Comparison of ENCODE assay signal across 1 cellular context in the genomic region with DNA sequence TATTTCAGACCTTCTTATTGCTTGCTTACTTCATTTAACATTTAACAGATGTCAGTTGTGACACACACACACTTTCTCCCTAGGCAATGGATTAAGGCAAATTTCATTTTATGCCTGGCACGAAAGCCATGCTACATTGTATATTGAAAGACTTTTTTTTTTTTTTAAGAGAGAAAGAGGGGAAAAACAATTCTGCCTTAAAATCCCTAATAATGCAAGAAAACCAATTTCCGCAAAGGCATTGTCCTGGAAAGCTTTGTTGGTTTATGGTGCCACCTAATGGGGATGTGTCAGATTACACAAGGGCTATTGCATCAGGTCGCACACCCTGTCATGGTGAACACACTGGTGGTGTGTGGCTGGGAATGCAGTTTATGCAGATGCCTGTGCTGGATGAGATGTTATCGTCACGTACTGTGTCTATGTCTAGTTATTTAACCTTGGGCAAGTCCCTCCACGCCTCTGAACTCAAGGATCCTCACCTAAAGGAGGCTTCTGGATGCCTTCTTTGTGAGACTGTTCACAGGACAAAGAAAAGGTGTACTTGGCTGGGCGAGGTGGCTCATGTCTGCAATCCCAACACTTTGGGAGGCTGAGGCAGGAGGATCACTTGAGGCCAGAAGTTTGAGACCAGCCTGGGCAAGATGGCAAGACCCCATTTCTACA.
TF ChIP-seq lines count a peak whose summit lies in the region.

No MANE protein-coding gene starts in this region.

TF ChIP-seq in K562, 482 proteins besides CTCF, POLR2A, EP300 and RAD21 (continued from another document and continues in another):
- TF ChIP-seq, protein P1, sequence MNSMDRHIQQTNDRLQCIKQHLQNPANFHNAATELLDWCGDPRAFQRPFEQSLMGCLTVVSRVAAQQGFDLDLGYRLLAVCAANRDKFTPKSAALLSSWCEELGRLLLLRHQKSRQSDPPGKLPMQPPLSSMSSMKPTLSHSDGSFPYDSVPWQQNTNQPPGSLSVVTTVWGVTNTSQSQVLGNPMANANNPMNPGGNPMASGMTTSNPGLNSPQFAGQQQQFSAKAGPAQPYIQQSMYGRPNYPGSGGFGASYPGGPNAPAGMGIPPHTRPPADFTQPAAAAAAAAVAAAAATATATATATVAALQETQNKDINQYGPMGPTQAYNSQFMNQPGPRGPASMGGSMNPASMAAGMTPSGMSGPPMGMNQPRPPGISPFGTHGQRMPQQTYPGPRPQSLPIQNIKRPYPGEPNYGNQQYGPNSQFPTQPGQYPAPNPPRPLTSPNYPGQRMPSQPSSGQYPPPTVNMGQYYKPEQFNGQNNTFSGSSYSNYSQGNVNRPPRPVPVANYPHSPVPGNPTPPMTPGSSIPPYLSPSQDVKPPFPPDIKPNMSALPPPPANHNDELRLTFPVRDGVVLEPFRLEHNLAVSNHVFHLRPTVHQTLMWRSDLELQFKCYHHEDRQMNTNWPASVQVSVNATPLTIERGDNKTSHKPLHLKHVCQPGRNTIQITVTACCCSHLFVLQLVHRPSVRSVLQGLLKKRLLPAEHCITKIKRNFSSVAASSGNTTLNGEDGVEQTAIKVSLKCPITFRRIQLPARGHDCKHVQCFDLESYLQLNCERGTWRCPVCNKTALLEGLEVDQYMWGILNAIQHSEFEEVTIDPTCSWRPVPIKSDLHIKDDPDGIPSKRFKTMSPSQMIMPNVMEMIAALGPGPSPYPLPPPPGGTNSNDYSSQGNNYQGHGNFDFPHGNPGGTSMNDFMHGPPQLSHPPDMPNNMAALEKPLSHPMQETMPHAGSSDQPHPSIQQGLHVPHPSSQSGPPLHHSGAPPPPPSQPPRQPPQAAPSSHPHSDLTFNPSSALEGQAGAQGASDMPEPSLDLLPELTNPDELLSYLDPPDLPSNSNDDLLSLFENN (IDR thresholded peaks at IDR 0.05; ENCODE audit: low read depth in 2 of 2, low read length in 2 of 2): no peak
- TF ChIP-seq, protein P2, sequence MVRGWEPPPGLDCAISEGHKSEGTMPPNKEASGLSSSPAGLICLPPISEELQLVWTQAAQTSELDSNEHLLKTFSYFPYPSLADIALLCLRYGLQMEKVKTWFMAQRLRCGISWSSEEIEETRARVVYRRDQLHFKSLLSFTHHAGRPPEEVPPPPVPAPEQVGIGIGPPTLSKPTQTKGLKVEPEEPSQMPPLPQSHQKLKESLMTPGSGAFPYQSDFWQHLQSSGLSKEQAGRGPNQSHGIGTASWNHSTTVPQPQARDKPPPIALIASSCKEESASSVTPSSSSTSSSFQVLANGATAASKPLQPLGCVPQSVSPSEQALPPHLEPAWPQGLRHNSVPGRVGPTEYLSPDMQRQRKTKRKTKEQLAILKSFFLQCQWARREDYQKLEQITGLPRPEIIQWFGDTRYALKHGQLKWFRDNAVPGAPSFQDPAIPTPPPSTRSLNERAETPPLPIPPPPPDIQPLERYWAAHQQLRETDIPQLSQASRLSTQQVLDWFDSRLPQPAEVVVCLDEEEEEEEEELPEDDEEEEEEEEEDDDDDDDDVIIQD (CRISPR knock-in tag; IDR thresholded peaks at IDR 0.05): no peak
- no peak for TF ChIP-seq LARP7 (IDR thresholded peaks at IDR 0.05)
- no peak for TF ChIP-seq ETV1 (tag; conservative IDR thresholded peaks at IDR 0.05; ENCODE audit: low read depth)
- no peak for TF ChIP-seq SRSF9 (IDR thresholded peaks at IDR 0.05; ENCODE audit: borderline replicate concordance, low read depth, low read length)
- TF ChIP-seq EHMT2 (IDR thresholded peaks at IDR 0.05): peak; percentile 78; the same call in 1 of the 2 replicates
- no peak; the same call in 1 of the 2 replicates for TF ChIP-seq TCFL5 (CRISPR knock-in tag; conservative IDR thresholded peaks at IDR 0.05)
- TF ChIP-seq ZNF239 (CRISPR knock-in tag; IDR thresholded peaks at IDR 0.05): no peak
- TF ChIP-seq CBX5 (IDR thresholded peaks at IDR 0.05; ENCODE audit: borderline replicate concordance, low read depth): no peak
- TF ChIP-seq ZNF79 (CRISPR knock-in tag; IDR thresholded peaks at IDR 0.05; ENCODE audit: low read depth): no peak
- TF ChIP-seq SAFB2 (IDR thresholded peaks at IDR 0.05; ENCODE audit: borderline replicate concordance, low read depth, low read length, severe bottlenecking): no peak
- TF ChIP-seq, protein P3, sequence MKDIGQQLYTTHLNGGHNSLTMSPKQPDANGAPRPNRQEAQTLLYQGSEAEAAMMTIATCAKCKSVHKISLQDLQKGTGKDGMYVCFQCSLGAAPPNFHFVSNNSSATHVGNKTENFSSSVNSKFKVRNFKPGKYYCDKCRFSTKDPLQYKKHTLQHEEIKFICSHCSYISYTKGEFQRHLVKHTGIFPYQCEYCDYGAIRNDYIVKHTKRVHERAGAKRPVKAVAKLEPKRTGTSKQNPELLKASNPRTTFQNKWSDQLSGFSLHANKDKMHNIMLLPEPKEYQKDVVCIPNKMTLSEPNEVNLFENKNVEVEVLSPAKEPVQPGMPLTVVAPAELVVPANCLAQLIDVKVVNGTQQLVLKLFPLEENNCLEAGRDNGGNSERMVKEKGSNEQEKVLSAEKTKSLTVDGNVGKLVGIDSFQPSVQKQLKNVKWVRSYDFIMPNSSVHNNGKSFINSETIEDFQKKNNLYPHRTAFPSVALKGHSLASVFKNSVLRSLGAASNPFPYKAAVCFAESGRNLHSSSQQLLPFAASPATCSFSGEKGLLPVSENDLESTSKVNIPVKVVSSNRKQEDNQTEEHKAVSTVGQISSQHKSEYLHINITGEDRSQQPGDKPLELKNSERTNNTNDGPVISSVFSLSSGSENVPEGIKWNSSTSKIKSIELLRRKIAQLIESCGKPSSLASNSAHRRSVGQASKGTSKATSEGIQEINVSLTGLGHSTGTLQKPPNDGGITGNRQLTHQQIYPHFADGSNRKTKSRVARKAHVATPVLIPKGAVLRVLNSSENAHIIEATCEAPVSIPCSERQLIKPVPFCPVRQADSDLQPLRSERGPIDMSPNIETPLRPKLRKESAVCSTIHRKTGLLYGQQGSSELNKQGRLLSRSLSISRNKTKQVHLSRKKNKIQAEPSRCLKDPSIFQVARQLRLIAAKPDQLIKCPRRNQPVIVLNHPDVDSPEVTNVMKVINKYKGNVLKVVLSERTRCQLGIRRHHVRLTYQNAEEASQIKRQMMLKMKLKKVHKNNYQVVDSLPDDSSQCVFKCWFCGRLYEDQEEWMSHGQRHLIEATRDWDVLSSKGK (CRISPR knock-in tag; IDR thresholded peaks at IDR 0.05): no peak
- TF ChIP-seq BHLHE40 (IDR thresholded peaks at IDR 0.05; ENCODE audit: low read length): peak; percentile 39; the same call in 1 of the 2 replicates
- TF ChIP-seq, protein P4, sequence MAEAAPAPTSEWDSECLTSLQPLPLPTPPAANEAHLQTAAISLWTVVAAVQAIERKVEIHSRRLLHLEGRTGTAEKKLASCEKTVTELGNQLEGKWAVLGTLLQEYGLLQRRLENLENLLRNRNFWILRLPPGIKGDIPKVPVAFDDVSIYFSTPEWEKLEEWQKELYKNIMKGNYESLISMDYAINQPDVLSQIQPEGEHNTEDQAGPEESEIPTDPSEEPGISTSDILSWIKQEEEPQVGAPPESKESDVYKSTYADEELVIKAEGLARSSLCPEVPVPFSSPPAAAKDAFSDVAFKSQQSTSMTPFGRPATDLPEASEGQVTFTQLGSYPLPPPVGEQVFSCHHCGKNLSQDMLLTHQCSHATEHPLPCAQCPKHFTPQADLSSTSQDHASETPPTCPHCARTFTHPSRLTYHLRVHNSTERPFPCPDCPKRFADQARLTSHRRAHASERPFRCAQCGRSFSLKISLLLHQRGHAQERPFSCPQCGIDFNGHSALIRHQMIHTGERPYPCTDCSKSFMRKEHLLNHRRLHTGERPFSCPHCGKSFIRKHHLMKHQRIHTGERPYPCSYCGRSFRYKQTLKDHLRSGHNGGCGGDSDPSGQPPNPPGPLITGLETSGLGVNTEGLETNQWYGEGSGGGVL (CRISPR knock-in tag; IDR thresholded peaks at IDR 0.05): no peak
- no peak for TF ChIP-seq BCL6 (CRISPR knock-in tag; IDR thresholded peaks at IDR 0.05)
- TF ChIP-seq JUNB (CRISPR knock-in tag; conservative IDR thresholded peaks at IDR 0.05): no peak
- TF ChIP-seq KLF16 (IDR thresholded peaks at IDR 0.05): no peak
- no peak for TF ChIP-seq DNMT1 (IDR thresholded peaks at IDR 0.05)
- no peak for TF ChIP-seq KHSRP (IDR thresholded peaks at IDR 0.05)
- peak in 1 of 2 experiments; percentile 19; a peak in 1 of 4 replicates for TF ChIP-seq ARNT (IDR thresholded peaks at IDR 0.05)
- TF ChIP-seq TGIF2 (CRISPR knock-in tag; IDR thresholded peaks at IDR 0.05): no peak
- TF ChIP-seq, protein P5, sequence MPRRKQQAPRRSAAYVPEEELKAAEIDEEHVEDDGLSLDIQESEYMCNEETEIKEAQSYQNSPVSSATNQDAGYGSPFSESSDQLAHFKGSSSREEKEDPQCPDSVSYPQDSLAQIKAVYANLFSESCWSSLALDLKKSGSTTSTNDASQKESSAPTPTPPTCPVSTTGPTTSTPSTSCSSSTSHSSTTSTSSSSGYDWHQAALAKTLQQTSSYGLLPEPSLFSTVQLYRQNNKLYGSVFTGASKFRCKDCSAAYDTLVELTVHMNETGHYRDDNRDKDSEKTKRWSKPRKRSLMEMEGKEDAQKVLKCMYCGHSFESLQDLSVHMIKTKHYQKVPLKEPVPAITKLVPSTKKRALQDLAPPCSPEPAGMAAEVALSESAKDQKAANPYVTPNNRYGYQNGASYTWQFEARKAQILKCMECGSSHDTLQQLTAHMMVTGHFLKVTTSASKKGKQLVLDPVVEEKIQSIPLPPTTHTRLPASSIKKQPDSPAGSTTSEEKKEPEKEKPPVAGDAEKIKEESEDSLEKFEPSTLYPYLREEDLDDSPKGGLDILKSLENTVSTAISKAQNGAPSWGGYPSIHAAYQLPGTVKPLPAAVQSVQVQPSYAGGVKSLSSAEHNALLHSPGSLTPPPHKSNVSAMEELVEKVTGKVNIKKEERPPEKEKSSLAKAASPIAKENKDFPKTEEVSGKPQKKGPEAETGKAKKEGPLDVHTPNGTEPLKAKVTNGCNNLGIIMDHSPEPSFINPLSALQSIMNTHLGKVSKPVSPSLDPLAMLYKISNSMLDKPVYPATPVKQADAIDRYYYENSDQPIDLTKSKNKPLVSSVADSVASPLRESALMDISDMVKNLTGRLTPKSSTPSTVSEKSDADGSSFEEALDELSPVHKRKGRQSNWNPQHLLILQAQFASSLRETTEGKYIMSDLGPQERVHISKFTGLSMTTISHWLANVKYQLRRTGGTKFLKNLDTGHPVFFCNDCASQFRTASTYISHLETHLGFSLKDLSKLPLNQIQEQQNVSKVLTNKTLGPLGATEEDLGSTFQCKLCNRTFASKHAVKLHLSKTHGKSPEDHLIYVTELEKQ (CRISPR knock-in tag; IDR thresholded peaks at IDR 0.05): no peak
- TF ChIP-seq ZKSCAN8 (CRISPR knock-in tag; IDR thresholded peaks at IDR 0.05): no peak
- no peak for TF ChIP-seq SREBF1 (IDR thresholded peaks at IDR 0.05; ENCODE audit: borderline replicate concordance, low read depth, low read length)
- no peak for TF ChIP-seq HMG20B (CRISPR knock-in tag; IDR thresholded peaks at IDR 0.05)
- TF ChIP-seq KAT7 (CRISPR knock-in tag; IDR thresholded peaks at IDR 0.05; ENCODE audit: borderline replicate concordance): no peak
- TF ChIP-seq TSC22D4 (tag; IDR thresholded peaks at IDR 0.05): no peak
- TF ChIP-seq DIDO1 (tag; IDR thresholded peaks at IDR 0.05; ENCODE audit: low read depth): no peak
- no peak for TF ChIP-seq RBM15 (IDR thresholded peaks at IDR 0.05; ENCODE audit: insufficient read depth, low read length)
- no peak for TF ChIP-seq ELF2 (CRISPR knock-in tag; IDR thresholded peaks at IDR 0.05)
- no peak for TF ChIP-seq TBP (optimal IDR thresholded peaks at IDR 0.05; ENCODE audit: low read depth, low read length)
- no peak for TF ChIP-seq EGR1 (conservative IDR thresholded peaks at IDR 0.05)
- TF ChIP-seq, protein P6, sequence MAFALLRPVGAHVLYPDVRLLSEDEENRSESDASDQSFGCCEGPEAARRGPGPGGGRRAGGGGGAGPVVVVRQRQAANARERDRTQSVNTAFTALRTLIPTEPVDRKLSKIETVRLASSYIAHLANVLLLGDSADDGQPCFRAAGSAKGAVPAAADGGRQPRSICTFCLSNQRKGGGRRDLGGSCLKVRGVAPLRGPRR (CRISPR knock-in tag; IDR thresholded peaks at IDR 0.05): no peak
- no peak for TF ChIP-seq GTF2E2 (tag; IDR thresholded peaks at IDR 0.05)
- TF ChIP-seq, protein P7, sequence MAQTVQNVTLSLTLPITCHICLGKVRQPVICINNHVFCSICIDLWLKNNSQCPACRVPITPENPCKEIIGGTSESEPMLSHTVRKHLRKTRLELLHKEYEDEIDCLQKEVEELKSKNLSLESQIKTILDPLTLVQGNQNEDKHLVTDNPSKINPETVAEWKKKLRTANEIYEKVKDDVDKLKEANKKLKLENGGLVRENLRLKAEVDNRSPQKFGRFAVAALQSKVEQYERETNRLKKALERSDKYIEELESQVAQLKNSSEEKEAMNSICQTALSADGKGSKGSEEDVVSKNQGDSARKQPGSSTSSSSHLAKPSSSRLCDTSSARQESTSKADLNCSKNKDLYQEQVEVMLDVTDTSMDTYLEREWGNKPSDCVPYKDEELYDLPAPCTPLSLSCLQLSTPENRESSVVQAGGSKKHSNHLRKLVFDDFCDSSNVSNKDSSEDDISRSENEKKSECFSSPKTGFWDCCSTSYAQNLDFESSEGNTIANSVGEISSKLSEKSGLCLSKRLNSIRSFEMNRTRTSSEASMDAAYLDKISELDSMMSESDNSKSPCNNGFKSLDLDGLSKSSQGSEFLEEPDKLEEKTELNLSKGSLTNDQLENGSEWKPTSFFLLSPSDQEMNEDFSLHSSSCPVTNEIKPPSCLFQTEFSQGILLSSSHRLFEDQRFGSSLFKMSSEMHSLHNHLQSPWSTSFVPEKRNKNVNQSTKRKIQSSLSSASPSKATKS (CRISPR knock-in tag; IDR thresholded peaks at IDR 0.05): no peak
- TF ChIP-seq, protein P8, sequence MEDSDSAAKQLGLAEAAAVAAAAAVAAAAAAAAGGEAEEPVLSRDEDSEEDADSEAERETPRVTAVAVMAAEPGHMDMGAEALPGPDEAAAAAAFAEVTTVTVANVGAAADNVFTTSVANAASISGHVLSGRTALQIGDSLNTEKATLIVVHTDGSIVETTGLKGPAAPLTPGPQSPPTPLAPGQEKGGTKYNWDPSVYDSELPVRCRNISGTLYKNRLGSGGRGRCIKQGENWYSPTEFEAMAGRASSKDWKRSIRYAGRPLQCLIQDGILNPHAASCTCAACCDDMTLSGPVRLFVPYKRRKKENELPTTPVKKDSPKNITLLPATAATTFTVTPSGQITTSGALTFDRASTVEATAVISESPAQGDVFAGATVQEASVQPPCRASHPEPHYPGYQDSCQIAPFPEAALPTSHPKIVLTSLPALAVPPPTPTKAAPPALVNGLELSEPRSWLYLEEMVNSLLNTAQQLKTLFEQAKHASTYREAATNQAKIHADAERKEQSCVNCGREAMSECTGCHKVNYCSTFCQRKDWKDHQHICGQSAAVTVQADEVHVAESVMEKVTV (CRISPR knock-in tag; IDR thresholded peaks at IDR 0.05): peak; percentile 95
- TF ChIP-seq, protein P9, sequence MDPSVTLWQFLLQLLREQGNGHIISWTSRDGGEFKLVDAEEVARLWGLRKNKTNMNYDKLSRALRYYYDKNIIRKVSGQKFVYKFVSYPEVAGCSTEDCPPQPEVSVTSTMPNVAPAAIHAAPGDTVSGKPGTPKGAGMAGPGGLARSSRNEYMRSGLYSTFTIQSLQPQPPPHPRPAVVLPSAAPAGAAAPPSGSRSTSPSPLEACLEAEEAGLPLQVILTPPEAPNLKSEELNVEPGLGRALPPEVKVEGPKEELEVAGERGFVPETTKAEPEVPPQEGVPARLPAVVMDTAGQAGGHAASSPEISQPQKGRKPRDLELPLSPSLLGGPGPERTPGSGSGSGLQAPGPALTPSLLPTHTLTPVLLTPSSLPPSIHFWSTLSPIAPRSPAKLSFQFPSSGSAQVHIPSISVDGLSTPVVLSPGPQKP (CRISPR knock-in tag; IDR thresholded peaks at IDR 0.05): no peak
- TF ChIP-seq ZNF699 (CRISPR knock-in tag; IDR thresholded peaks at IDR 0.05; ENCODE audit: insufficient replicate concordance): no peak
- no peak for TF ChIP-seq SRSF1 (IDR thresholded peaks at IDR 0.05; ENCODE audit: low read depth, low read length)
- TF ChIP-seq ZNF165 (CRISPR knock-in tag; IDR thresholded peaks at IDR 0.05; ENCODE audit: borderline replicate concordance): no peak
- no peak for TF ChIP-seq ZNF143 (CRISPR knock-in tag; IDR thresholded peaks at IDR 0.05)
- no peak for TF ChIP-seq ZNF436 (CRISPR knock-in tag; IDR thresholded peaks at IDR 0.05)
